In the genomic region with DNA sequence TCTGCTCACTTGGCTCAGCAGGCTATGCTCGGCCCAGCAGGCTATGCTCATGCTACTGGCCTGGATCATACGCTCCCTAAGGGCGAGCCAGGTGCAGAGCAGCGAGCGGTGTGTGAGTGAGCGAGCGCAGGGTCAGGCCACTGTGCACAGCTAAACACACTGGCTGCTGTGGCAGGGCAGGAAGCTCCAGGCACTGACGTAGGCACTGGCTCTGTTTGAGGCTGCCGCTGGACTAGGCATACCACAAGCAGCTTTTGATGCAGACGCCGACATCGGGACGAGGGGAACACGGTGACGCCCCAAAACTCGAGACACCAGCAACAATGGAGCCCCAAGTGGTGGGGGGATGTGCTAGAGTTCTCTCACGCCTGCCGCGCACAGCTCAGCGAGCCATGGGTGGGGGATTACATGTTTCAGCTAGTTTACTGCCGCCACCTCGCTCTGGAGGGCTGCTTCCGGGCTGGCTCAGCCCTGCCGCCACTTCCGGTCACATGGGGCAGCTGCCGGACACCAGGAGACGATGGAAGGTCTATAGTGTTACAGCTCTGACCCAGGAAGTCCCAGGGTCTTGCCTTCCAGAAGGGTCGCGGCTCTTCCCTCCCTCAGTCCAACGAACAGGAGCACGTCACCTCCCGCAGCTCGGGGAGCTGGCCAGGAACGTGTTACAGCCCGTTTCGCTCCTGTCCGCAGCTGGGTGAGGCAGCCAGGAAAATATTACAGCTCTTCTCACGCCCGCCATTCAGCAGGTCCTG, we compare ENCODE assay signal across 1 cellular context.
TF ChIP-seq lines count a peak whose summit lies in the region.

No MANE protein-coding gene starts in this region.

TF ChIP-seq in H1, 55 proteins besides CTCF, POLR2A, EP300 and RAD21 (continued from another document):
- TF ChIP-seq, protein P1, sequence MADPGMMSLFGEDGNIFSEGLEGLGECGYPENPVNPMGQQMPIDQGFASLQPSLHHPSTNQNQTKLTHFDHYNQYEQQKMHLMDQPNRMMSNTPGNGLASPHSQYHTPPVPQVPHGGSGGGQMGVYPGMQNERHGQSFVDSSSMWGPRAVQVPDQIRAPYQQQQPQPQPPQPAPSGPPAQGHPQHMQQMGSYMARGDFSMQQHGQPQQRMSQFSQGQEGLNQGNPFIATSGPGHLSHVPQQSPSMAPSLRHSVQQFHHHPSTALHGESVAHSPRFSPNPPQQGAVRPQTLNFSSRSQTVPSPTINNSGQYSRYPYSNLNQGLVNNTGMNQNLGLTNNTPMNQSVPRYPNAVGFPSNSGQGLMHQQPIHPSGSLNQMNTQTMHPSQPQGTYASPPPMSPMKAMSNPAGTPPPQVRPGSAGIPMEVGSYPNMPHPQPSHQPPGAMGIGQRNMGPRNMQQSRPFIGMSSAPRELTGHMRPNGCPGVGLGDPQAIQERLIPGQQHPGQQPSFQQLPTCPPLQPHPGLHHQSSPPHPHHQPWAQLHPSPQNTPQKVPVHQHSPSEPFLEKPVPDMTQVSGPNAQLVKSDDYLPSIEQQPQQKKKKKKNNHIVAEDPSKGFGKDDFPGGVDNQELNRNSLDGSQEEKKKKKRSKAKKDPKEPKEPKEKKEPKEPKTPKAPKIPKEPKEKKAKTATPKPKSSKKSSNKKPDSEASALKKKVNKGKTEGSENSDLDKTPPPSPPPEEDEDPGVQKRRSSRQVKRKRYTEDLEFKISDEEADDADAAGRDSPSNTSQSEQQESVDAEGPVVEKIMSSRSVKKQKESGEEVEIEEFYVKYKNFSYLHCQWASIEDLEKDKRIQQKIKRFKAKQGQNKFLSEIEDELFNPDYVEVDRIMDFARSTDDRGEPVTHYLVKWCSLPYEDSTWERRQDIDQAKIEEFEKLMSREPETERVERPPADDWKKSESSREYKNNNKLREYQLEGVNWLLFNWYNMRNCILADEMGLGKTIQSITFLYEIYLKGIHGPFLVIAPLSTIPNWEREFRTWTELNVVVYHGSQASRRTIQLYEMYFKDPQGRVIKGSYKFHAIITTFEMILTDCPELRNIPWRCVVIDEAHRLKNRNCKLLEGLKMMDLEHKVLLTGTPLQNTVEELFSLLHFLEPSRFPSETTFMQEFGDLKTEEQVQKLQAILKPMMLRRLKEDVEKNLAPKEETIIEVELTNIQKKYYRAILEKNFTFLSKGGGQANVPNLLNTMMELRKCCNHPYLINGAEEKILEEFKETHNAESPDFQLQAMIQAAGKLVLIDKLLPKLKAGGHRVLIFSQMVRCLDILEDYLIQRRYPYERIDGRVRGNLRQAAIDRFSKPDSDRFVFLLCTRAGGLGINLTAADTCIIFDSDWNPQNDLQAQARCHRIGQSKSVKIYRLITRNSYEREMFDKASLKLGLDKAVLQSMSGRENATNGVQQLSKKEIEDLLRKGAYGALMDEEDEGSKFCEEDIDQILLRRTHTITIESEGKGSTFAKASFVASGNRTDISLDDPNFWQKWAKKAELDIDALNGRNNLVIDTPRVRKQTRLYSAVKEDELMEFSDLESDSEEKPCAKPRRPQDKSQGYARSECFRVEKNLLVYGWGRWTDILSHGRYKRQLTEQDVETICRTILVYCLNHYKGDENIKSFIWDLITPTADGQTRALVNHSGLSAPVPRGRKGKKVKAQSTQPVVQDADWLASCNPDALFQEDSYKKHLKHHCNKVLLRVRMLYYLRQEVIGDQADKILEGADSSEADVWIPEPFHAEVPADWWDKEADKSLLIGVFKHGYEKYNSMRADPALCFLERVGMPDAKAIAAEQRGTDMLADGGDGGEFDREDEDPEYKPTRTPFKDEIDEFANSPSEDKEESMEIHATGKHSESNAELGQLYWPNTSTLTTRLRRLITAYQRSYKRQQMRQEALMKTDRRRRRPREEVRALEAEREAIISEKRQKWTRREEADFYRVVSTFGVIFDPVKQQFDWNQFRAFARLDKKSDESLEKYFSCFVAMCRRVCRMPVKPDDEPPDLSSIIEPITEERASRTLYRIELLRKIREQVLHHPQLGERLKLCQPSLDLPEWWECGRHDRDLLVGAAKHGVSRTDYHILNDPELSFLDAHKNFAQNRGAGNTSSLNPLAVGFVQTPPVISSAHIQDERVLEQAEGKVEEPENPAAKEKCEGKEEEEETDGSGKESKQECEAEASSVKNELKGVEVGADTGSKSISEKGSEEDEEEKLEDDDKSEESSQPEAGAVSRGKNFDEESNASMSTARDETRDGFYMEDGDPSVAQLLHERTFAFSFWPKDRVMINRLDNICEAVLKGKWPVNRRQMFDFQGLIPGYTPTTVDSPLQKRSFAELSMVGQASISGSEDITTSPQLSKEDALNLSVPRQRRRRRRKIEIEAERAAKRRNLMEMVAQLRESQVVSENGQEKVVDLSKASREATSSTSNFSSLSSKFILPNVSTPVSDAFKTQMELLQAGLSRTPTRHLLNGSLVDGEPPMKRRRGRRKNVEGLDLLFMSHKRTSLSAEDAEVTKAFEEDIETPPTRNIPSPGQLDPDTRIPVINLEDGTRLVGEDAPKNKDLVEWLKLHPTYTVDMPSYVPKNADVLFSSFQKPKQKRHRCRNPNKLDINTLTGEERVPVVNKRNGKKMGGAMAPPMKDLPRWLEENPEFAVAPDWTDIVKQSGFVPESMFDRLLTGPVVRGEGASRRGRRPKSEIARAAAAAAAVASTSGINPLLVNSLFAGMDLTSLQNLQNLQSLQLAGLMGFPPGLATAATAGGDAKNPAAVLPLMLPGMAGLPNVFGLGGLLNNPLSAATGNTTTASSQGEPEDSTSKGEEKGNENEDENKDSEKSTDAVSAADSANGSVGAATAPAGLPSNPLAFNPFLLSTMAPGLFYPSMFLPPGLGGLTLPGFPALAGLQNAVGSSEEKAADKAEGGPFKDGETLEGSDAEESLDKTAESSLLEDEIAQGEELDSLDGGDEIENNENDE (IDR thresholded peaks at IDR 0.05; ENCODE audit: insufficient replicate concordance, low read length), result no peak
- no peak for TF ChIP-seq KDM5A (IDR thresholded peaks at IDR 0.05; ENCODE audit: low read length)
- no peak for TF ChIP-seq BACH1 (IDR thresholded peaks at IDR 0.05; ENCODE audit: low read length)
- TF ChIP-seq, protein P2, sequence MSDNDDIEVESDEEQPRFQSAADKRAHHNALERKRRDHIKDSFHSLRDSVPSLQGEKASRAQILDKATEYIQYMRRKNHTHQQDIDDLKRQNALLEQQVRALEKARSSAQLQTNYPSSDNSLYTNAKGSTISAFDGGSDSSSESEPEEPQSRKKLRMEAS (IDR thresholded peaks at IDR 0.05), result peak; percentile 31; the same call in 1 of the 2 replicates
- TF ChIP-seq JUND (IDR thresholded peaks at IDR 0.05; ENCODE audit: low read length), result no peak
- TF ChIP-seq ASH2L (IDR thresholded peaks at IDR 0.05; ENCODE audit: low read length), result no peak
- no peak for TF ChIP-seq SP4 (IDR thresholded peaks at IDR 0.05; ENCODE audit: low read length)
- TF ChIP-seq, protein P3, sequence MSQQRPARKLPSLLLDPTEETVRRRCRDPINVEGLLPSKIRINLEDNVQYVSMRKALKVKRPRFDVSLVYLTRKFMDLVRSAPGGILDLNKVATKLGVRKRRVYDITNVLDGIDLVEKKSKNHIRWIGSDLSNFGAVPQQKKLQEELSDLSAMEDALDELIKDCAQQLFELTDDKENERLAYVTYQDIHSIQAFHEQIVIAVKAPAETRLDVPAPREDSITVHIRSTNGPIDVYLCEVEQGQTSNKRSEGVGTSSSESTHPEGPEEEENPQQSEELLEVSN (IDR thresholded peaks at IDR 0.05), result 0 out of 2 replicates have a peak, but pooled peaks have one; percentile 39
